1 cellular context compared by ENCODE assay signal in the genomic region with DNA sequence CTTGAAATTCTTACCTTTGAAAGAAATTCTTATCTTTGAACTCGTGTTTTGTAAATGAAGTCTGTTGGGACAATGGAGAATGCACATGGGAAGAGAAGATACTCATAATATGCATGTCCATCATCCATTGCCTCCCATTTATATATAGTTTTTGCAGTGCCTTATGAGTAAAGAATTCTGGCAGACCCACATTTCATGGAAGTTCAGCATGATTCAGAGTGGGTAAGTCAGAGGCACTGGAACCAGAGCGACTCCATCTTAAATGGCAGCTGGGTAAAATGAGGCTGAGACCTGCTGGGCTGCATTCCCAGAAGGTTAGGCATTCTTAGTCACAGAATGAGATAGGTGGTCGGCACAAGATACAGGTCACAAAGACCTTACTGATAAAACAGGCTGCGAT.
TF ChIP-seq lines count a peak whose summit lies in the region.

No MANE protein-coding gene starts in this region.

TF ChIP-seq in K562, 482 proteins besides CTCF, POLR2A, EP300 and RAD21 (continues in another document):
- TF ChIP-seq, protein P1, sequence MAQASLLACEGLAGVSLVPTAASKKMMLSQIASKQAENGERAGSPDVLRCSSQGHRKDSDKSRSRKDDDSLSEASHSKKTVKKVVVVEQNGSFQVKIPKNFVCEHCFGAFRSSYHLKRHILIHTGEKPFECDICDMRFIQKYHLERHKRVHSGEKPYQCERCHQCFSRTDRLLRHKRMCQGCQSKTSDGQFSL (CRISPR knock-in tag; IDR thresholded peaks at IDR 0.05): no peak
- TF ChIP-seq, protein P1 (tag; IDR thresholded peaks at IDR 0.05): peak in 1 of 2 experiments; percentile 87; a peak in 2 of 4 replicates
- TF ChIP-seq NR2C1 (IDR thresholded peaks at IDR 0.05) (no peak), NR2C1 (tag; IDR thresholded peaks at IDR 0.05) (peak; percentile 73), MECOM (CRISPR knock-in tag; IDR thresholded peaks at IDR 0.05) (0 out of 2 replicates have a peak, but pooled peaks have one; percentile 58), DDX20 (tag; IDR thresholded peaks at IDR 0.05; ENCODE audit: low read depth) (peak; percentile 79), PTTG1 (tag; IDR thresholded peaks at IDR 0.05; ENCODE audit: low read depth) (peak; percentile 90), GTF2A2 (tag; IDR thresholded peaks at IDR 0.05) (peak; percentile 58; the same call in 1 of the 2 replicates), DMBX1 (CRISPR knock-in tag; IDR thresholded peaks at IDR 0.05; ENCODE audit: borderline replicate concordance) (peak; percentile 79; the same call in 1 of the 2 replicates), CREB3 (tag; conservative IDR thresholded peaks at IDR 0.05; ENCODE audit: low read depth) (peak; percentile 92), KLF13 (tag; IDR thresholded peaks at IDR 0.05; ENCODE audit: borderline replicate concordance, low read depth) (no peak), SRSF1 (IDR thresholded peaks at IDR 0.05; ENCODE audit: low read depth, low read length) (no peak), SMAD4 (CRISPR knock-in tag; conservative IDR thresholded peaks at IDR 0.05) (0 out of 2 replicates have a peak, but pooled peaks have one; percentile 43), SRSF9 (IDR thresholded peaks at IDR 0.05; ENCODE audit: borderline replicate concordance, low read depth, low read length) (no peak), HNRNPLL (IDR thresholded peaks at IDR 0.05; ENCODE audit: low read depth, low read length, poor library complexity, severe bottlenecking) (no peak), FUS (optimal IDR thresholded peaks at IDR 0.05; ENCODE audit: low read depth, low read length) (no peak), MEF2D (tag; conservative IDR thresholded peaks at IDR 0.05; ENCODE audit: low read depth) (peak; percentile 87), PBX2 (CRISPR knock-in tag; IDR thresholded peaks at IDR 0.05; ENCODE audit: low read depth) (no peak), PBX2 (tag; conservative IDR thresholded peaks at IDR 0.05; ENCODE audit: low read depth) (peak; percentile 16; the same call in 1 of the 2 replicates), HINFP (tag; conservative IDR thresholded peaks at IDR 0.05; ENCODE audit: low read depth) (peak; percentile 49; the same call in 1 of the 2 replicates), FOXJ2 (tag; IDR thresholded peaks at IDR 0.05) (no peak), ZNF561 (CRISPR knock-in tag; conservative IDR thresholded peaks at IDR 0.05) (no peak), ARID3B (CRISPR knock-in tag; IDR thresholded peaks at IDR 0.05; ENCODE audit: borderline replicate concordance) (no peak), PYGO2 (tag; IDR thresholded peaks at IDR 0.05) (0 out of 2 replicates have a peak, but pooled peaks have one; percentile 66), PTRF (tag; IDR thresholded peaks at IDR 0.05) (peak; percentile 82; the same call in 1 of the 2 replicates), ZNF280A (IDR thresholded peaks at IDR 0.05; ENCODE audit: low read depth, partially characterized antibody) (no peak), MCM5 (IDR thresholded peaks at IDR 0.05; ENCODE audit: low read depth) (no peak), RBM25 (IDR thresholded peaks at IDR 0.05; ENCODE audit: low read depth, low read length, severe bottlenecking) (no peak), GATAD2B (IDR thresholded peaks at IDR 0.05; ENCODE audit: borderline replicate concordance) (no peak), TEAD2 (tag; IDR thresholded peaks at IDR 0.05) (peak; percentile 76; the same call in 1 of the 2 replicates), ZNF592 (IDR thresholded peaks at IDR 0.05) (peak; percentile 91), TAF7 (tag; IDR thresholded peaks at IDR 0.05) (no peak), ZNF766 (CRISPR knock-in tag; conservative IDR thresholded peaks at IDR 0.05) (0 out of 2 replicates have a peak, but pooled peaks have one; percentile 30), ID3 (CRISPR knock-in tag; IDR thresholded peaks at IDR 0.05) (no peak), ID3 (tag; IDR thresholded peaks at IDR 0.05) (peak; percentile 88; the same call in 1 of the 2 replicates), NR4A1 (CRISPR knock-in tag; IDR thresholded peaks at IDR 0.05) (no peak), NR4A1 (tag; IDR thresholded peaks at IDR 0.05) (peak; percentile 71; the same call in 1 of the 2 replicates)
- TF ChIP-seq, protein P2, sequence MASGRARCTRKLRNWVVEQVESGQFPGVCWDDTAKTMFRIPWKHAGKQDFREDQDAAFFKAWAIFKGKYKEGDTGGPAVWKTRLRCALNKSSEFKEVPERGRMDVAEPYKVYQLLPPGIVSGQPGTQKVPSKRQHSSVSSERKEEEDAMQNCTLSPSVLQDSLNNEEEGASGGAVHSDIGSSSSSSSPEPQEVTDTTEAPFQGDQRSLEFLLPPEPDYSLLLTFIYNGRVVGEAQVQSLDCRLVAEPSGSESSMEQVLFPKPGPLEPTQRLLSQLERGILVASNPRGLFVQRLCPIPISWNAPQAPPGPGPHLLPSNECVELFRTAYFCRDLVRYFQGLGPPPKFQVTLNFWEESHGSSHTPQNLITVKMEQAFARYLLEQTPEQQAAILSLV (tag; IDR thresholded peaks at IDR 0.05): peak; percentile 51; the same call in 1 of the 2 replicates
